ENCODE assay signal across 24 cellular contexts in the genomic region with DNA sequence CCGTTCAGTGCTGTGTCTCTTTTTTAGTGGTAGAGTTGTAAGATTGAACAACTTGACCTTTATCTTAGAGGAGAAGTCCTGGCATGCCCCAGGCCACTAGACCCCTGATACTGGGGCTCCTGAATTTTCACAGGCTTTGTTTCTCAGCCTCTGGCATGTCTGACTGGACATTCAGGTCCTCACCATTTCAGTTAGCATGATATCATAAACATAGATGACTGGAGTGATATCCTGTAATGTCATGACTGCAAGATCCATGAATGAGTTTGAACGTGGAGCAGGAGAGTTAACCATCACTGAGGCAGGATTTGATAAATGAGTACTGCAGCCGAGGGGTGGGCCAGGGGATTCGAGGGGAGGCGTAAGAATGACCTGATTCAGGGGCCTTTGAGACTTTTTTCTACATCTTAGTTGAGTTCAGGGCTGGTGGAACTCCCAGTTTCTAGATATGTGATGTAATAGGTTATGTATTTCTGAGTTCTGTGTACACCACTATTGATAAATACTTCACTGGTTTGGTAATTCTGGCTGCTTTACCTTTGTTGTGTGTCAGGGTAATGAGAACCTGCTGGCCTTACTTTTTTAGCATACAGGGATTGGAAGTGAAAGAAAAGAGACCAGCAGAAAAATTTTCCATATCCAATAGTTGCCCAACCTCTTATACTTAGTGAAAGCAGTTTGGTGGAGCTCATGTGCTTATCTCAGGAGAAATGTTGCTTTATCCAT.
"Had no signal": no experiment of that assay in that cellular context is flagged by ENCODE, and none has a peak within 500 bp of the region (broad histone marks: within the 10 kb centered on the region; RNA-seq: fewer than 3 reads in every experiment).

No MANE protein-coding gene starts in this region.

- H3K9me3 ChIP-seq: esophagus squamous epithelium, heart right ventricle, left lung, prostate gland, spleen, thyroid gland, vagina had no signal

- H3K9me3 Mint-ChIP-seq: activated T-helper 2 cell treated with anti-CD3 and anti-CD28 coated beads, Interferon-gamma antibody, Interleukin-2, Interleukin-4, amounts not matched to agents 10 μg/mL and 5 μg/mL and 100 μg/mL, durations not matched to agents 14 hours and 24 hours and 36 hours; memory B cell; natural killer cell had no signal

- H3K4me3 Mint-ChIP-seq: memory B cell, natural killer cell had no signal

- DNase-seq: activated CD4-positive, alpha-beta T cell treated with anti-CD3 and anti-CD28 coated beads for 1 hour; activated CD4-positive, alpha-beta T cell treated with anti-CD3 and anti-CD28 coated beads, Interleukin-2, amount 50 U/mL, for 4 hours; activated naive CD4-positive, alpha-beta T cell treated with anti-CD3 and anti-CD28 coated beads, Interleukin-2, amount 50 U/mL, for 16 hours; activated T-cell treated with anti-CD3 and anti-CD28 coated beads for 4 hours; amniotic stem cell; cortex of kidney; effector CD4-positive, alpha-beta T cell; esophagus squamous epithelium; heart right ventricle; islet precursor cell; left lung; natural killer cell; spleen; T-helper 1 cell; T1000; thyroid gland had no signal

- H3K4me3 ChIP-seq: esophagus squamous epithelium, heart right ventricle, left lung, prostate gland, spleen, thyroid gland, vagina had no signal

- H3K27me3 Mint-ChIP-seq: memory B cell had no signal

- H3K27ac ChIP-seq: heart right ventricle, left lung, spleen, thyroid gland, vagina had no signal

- FAIRE-seq: endothelial cell of umbilical vein, frontal cortex had no signal

- ATAC-seq: heart right ventricle, left lung, natural killer cell, sciatic nerve, SK-N-SH treated with all-trans-retinoic acid at 6 μM for 48 hours had no signal

- H3K4me1 Mint-ChIP-seq: memory B cell, natural killer cell had no signal

- H3K4me1 ChIP-seq: esophagus squamous epithelium, heart right ventricle, left lung, prostate gland, spleen, thyroid gland, vagina had no signal

- H3K27ac Mint-ChIP-seq: activated T-helper 2 cell treated with anti-CD3 and anti-CD28 coated beads, Interferon-gamma antibody, Interleukin-2, Interleukin-4, amounts not matched to agents 10 μg/mL and 5 μg/mL and 100 μg/mL, durations not matched to agents 14 hours and 24 hours and 36 hours; memory B cell had no signal

- H3K36me3 ChIP-seq: prostate gland had no signal

- H3K27me3 ChIP-seq: esophagus squamous epithelium, heart right ventricle, left lung, spleen, thyroid gland, vagina had no signal
